Comparison of ENCODE assay signal across 9 cellular contexts in the genomic region with DNA sequence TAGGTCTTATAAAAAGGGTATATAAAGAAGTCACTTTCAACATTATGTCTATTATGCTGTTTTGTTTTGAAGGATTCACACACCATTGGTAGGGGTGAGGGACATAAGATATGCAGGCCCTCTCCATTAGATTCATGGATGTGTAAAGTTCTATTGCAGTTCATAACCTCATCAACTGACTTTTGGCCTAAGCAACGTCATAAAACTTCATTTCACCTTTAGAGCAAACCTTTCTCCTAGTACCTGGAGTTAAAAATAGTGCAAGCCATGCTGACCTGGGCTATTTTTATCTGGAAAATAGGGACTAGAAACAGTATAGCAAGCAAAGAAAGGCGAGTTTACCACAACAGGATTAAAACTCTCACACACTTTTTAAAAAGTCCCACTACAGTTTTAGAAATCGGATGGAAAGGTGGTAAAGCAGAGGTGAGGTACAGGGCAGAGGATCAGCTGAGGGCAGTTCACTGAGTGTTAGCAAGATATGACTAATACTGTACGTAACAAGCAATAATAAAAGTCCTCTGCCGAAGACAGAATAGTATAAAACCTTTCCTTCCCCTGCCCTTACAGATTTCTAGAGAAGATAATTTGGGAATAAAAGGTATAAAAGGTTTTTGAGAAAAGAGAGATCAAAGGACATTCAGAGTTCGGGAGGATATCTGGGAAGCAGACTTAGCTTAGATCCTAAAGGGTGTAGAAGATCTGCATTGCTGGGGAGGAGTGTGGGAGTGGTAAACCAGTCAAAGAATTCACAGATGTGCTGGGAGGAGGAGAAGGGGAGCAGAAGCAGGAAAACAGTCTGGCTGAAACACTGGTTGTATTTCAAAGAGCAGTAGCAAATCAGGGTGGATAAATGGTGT. TPM values are rescaled to one million over a fixed set of nuclear protein-coding genes. Genes with fewer than 3 reads are reported as not detected.
A peak's percentile ranks its signal among the peaks of the same experiment; 100 is the strongest.
DNase-seq lines count a peak whose midpoint lies in the region; ATAC-seq, FAIRE-seq and TF ChIP-seq lines count a peak whose summit lies in the region.
"Had no signal": no experiment of that assay in that cellular context is flagged by ENCODE, and none has a peak within 500 bp of the region (broad histone marks: within the 10 kb centered on the region; RNA-seq: fewer than 3 reads in every experiment).

No MANE protein-coding gene starts in this region.

- peak; percentile 78 for ATAC-seq in GM18511 (IDR thresholded peaks at IDR 0.05; ENCODE audit: unreplicated experiment)
- peak; percentile 67 for ATAC-seq in HG03378 (IDR thresholded peaks at IDR 0.05; ENCODE audit: unreplicated experiment)
- ATAC-seq in omental fat pad (ENCODE audit: low FRiP score): peak; percentile 87
- no peak for ATAC-seq in HG03097 (IDR thresholded peaks at IDR 0.05; ENCODE audit: low FRiP score, unreplicated experiment)

- peak; percentile 87 for FAIRE-seq in endometrium (lab: Jason Lieb, UNC)

- no peak for TF ChIP-seq CTCF in omental fat pad (IDR thresholded peaks at IDR 0.05)

- DNase-seq in omental fat pad (ENCODE audit: low spot score): no peak
- no peak for DNase-seq in stimulated activated CD4-positive, alpha-beta T cell treated with anti-CD3 and anti-CD28 coated beads, Interleukin-1b, Interleukin-23, amount 100 ng/mL, for 48 hours
- no peak for DNase-seq in cortex of kidney (lab: John Stamatoyannopoulos, UW)
- DNase-seq in iPS-NIHi11 (ENCODE audit: low spot score): no peak
- DNase-seq: activated gamma-delta T cell had no signal

RNA-seq across cellular contexts. Expression of a gene that starts 14.3 kb away (rescaled TPM):
- total RNA-seq in omental fat pad: 10 to 100 TPM; 24.6 to 48.2 (median 37.2) TPM
